Comparison of ENCODE assay signal across 10 cellular contexts in the genomic region with DNA sequence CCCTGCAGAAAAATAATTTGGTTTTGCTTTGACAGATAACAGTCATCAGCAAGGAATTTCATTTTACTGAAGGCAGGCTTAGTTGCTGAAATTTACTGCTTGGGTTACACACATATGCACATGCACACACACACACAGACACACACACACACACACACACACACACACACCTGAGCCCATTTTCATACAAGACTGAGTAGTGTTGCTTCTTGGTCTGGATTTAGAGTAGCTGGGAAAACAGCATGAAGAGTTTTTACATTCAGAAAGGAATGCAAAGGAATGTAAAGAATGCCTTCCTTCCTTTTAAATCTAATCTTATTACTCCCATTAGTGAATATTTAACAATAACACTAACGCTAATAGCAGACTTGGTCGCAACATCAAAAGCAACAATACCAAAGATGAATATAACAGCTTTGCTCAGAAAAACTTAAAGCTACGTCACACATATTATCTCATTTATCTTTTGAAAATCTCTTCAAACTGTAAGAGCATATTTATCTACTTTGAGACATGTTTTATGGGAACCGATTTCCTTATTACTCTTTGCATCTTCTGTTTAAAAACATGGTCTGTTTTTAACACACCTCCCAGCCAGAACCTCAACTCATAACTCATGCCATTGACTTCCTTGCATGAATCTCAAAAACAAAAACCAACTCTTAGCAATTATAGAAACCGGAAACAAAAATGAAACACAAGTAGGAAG. TPM values are rescaled to one million over a fixed set of nuclear protein-coding genes. Genes with fewer than 3 reads are reported as not detected.
DNase-seq lines count a peak whose midpoint lies in the region; ATAC-seq, FAIRE-seq and TF ChIP-seq lines count a peak whose summit lies in the region.
"Had no signal": no experiment of that assay in that cellular context is flagged by ENCODE, and none has a peak within 500 bp of the region (broad histone marks: within the 10 kb centered on the region; RNA-seq: fewer than 3 reads in every experiment).

No MANE protein-coding gene starts in this region.

- ATAC-seq in thoracic aorta (ENCODE audit: insufficient number of reproducible peaks, low FRiP score, low read depth) (no peak), HG03439 (IDR thresholded peaks at IDR 0.05; ENCODE audit: unreplicated experiment) (no peak)

- intact Hi-C loops in activated naive CD4-positive, alpha-beta T cell treated with anti-CD3 and anti-CD28 coated beads for 36 hours (cut with micrococcal nuclease) = loop anchor here (1.0 kb wide), 3 partner anchors 13 to 40 kb away; no protein-coding TSS in a partner anchor
- intact Hi-C loops in endothelial cell of umbilical vein (cut with micrococcal nuclease) = loop anchor here (1.0 to 5.0 kb wide), 4 partner anchors 13 to 844 kb away; no protein-coding TSS in a partner anchor

- peaks cover 13% of the 10 kb centered on the region for H3K79me2 ChIP-seq in endothelial cell of umbilical vein (ENCODE audit: control insufficient read depth, insufficient read depth, low read length)

- H3K36me3 ChIP-seq in endothelial cell of umbilical vein (ENCODE audit: control insufficient read depth in 2 of 2, extremely low read depth in 1 of 2, insufficient read depth in 2 of 2, low read length in 2 of 2) (no peaks in the 10 kb centered on the region), thoracic aorta (no peaks in the 10 kb centered on the region)

- H3K4me1 Mint-ChIP-seq in activated naive CD4-positive, alpha-beta T cell treated with anti-CD3 and anti-CD28 coated beads for 36 hours (ENCODE audit: low read depth) = peaks cover 89% of the 10 kb centered on the region

- no peaks in the 10 kb centered on the region for H3K27me3 Mint-ChIP-seq in activated naive CD4-positive, alpha-beta T cell treated with anti-CD3 and anti-CD28 coated beads for 36 hours (ENCODE audit: low read depth)

- H3K27ac Mint-ChIP-seq in activated naive CD4-positive, alpha-beta T cell treated with anti-CD3 and anti-CD28 coated beads for 36 hours = peak overlapping the region; percentile 74

- H3K9me3 ChIP-seq in endothelial cell of umbilical vein (replicated peaks; ENCODE audit: control insufficient read depth, insufficient read depth, low read length) (no peaks in the 10 kb centered on the region), thoracic aorta (no peaks in the 10 kb centered on the region)

- TF ChIP-seq CTCF in endothelial cell of umbilical vein (IDR thresholded peaks at IDR 0.05; ENCODE audit: extremely low read depth in 1 of 2, insufficient read depth in 1 of 2, low read depth in 1 of 2, low read length in 2 of 2) (no peak), thoracic aorta (IDR thresholded peaks at IDR 0.05) (no peak)

- peak overlapping the region; percentile 6 for H2AFZ ChIP-seq in endothelial cell of umbilical vein (ENCODE audit: low read depth, low read length)

- no peak for TF ChIP-seq POLR2A in endothelial cell of umbilical vein (IDR thresholded peaks at IDR 0.05; ENCODE audit: low read depth, low read length)

- no peaks in the 10 kb centered on the region for H4K20me1 ChIP-seq in endothelial cell of umbilical vein (replicated peaks; ENCODE audit: control insufficient read depth, extremely low read depth, insufficient read depth, low read length)

- no peaks in the 10 kb centered on the region for H3K9me1 ChIP-seq in endothelial cell of umbilical vein (replicated peaks; ENCODE audit: control insufficient read depth, extremely low read depth, insufficient read depth, low read length)

- no TSS peak for BruUV-seq in endothelial cell of umbilical vein (replicated peaks; lab: Mats Ljungman, UMichigan)

- peaks cover 37% of the 10 kb centered on the region for H3K36me3 Mint-ChIP-seq in activated naive CD4-positive, alpha-beta T cell treated with anti-CD3 and anti-CD28 coated beads for 36 hours (ENCODE audit: low read depth)

- H3K27ac ChIP-seq in endothelial cell of umbilical vein (ENCODE audit: insufficient read depth, low read depth, low read length) (peak overlapping the region; percentile 87), thoracic aorta (peak overlapping the region in 1 of 2 donors; percentile 58)
- H3K27ac ChIP-seq: KMS-11 had no signal

- no peak for DNase-seq in activated naive CD4-positive, alpha-beta T cell treated with anti-CD3 and anti-CD28 coated beads for 36 hours
- DNase-seq in activated naive CD4-positive, alpha-beta T cell (lab: John Stamatoyannopoulos, UW) = no peak
- peak; percentile 45 for DNase-seq in NAMALWA (ENCODE audit: low spot score)
- DNase-seq in endothelial cell of umbilical vein (ENCODE audit: low read depth, low spot score) = peak; percentile 87
- no peak for DNase-seq in thoracic aorta (ENCODE audit: low spot score)
- no peak for DNase-seq in middle frontal gyrus (ENCODE audit: extremely low spot score, low spot score)
- no peak for DNase-seq in NCI-H1105 (lab: John Stamatoyannopoulos, UW)
- DNase-seq: cerebellar nuclear complex had no signal

- no peaks in the 10 kb centered on the region for H3K27me3 ChIP-seq in endothelial cell of umbilical vein (ENCODE audit: control insufficient read depth in 2 of 2, insufficient read depth in 2 of 2, low read length in 2 of 2)
- no peaks in the 10 kb centered on the region for H3K27me3 ChIP-seq in thoracic aorta (replicated peaks; ENCODE audit: insufficient read depth)

- H3K4me1 ChIP-seq in endothelial cell of umbilical vein (ENCODE audit: control insufficient read depth, extremely low read depth, insufficient read depth, low read length) (peaks cover 76% of the 10 kb centered on the region), thoracic aorta (ENCODE audit: control insufficient read depth in 1 of 2, low read depth in 2 of 2) (peaks cover 19 to 65% of the 10 kb centered on the region in 2 donors)

- H3K4me3 ChIP-seq in endothelial cell of umbilical vein (replicated peaks in 1 of 3; ENCODE audit: insufficient read depth in 1 of 3, low read depth in 1 of 3, low read length in 3 of 3) = peak overlapping the region in 1 of 3 experiments; percentile 49
- peak overlapping the region; percentile 26 for H3K4me3 ChIP-seq in thoracic aorta

- H3K9ac ChIP-seq in endothelial cell of umbilical vein (replicated peaks; ENCODE audit: extremely low read depth, insufficient read depth, low read length) = peak overlapping the region; percentile 68
- H3K9ac ChIP-seq: KMS-11 had no signal

- FAIRE-seq in endothelial cell of umbilical vein (lab: Jason Lieb, UNC) = peak; percentile 76

- peak overlapping the region; percentile 7 for H3K4me3 Mint-ChIP-seq in activated naive CD4-positive, alpha-beta T cell treated with anti-CD3 and anti-CD28 coated beads for 36 hours

- peaks cover 2% of the 10 kb centered on the region for H3K9me3 Mint-ChIP-seq in activated naive CD4-positive, alpha-beta T cell treated with anti-CD3 and anti-CD28 coated beads for 36 hours

- CTCF ChIA-PET in activated naive CD4-positive, alpha-beta T cell treated with anti-CD3 and anti-CD28 coated beads for 36 hours (lab: Charles Lee) = interaction anchor here (0.7 to 1.6 kb wide), 2 partner anchors 31 to 61 kb away, joined by 3 to 11 read pairs; no protein-coding TSS in a partner anchor
- CTCF ChIA-PET in endothelial cell of umbilical vein (lab: Charles Lee) = interaction anchor here (0.6 to 1.9 kb wide), 7 partner anchors 12 to 213 kb away, joined by 3 to 8 read pairs (median 4); no protein-coding TSS in a partner anchor

- H3K4me2 ChIP-seq in endothelial cell of umbilical vein (ENCODE audit: insufficient read depth, low read length) = peak overlapping the region; percentile 94
- H3K4me2 ChIP-seq: KMS-11 had no signal

- POLR2A ChIA-PET in endothelial cell of umbilical vein (lab: Charles Lee) = no interaction called here

- dilution Hi-C loops in endothelial cell of umbilical vein (cut with MboI; ENCODE audit: extremely low pct_ligation_motif_present, low sequenced_read_pairs) = no loop called here

TF ChIP-seq in endothelial cell of umbilical vein, 7 proteins besides CTCF, POLR2A, EP300 and RAD21:
- TF ChIP-seq MYC (IDR thresholded peaks at IDR 0.05; ENCODE audit: low read depth, low read length) (no peak), JUN (IDR thresholded peaks at IDR 0.05; ENCODE audit: borderline replicate concordance, insufficient read depth, insufficient read length, low read depth) (no peak), GATA2 (IDR thresholded peaks at IDR 0.05; ENCODE audit: insufficient read depth, insufficient read length, low read depth, low read length) (no peak), FOS (IDR thresholded peaks at IDR 0.05; ENCODE audit: borderline replicate concordance, insufficient read depth, low read length) (no peak), EZH2 (IDR thresholded peaks at IDR 0.05; ENCODE audit: borderline replicate concordance, low read depth, low read length, severe bottlenecking) (no peak), POLR2AphosphoS5 (IDR thresholded peaks at IDR 0.05; ENCODE audit: insufficient read depth, low read depth, low read length) (no peak)
- TF ChIP-seq, protein P1, sequence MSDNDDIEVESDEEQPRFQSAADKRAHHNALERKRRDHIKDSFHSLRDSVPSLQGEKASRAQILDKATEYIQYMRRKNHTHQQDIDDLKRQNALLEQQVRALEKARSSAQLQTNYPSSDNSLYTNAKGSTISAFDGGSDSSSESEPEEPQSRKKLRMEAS (IDR thresholded peaks at IDR 0.05; ENCODE audit: insufficient read depth, insufficient read length) = no peak
TF ChIP-seq in endothelial cell of umbilical vein: peak in this region for 0.

RNA-seq across cellular contexts. Expression of a gene that starts 32.5 kb away (rescaled TPM):
- 100 to 1,000 TPM in 1 of 2 experiments, 10 to 100 TPM in 1; 95.9 to 109 TPM for total RNA-seq in activated naive CD4-positive, alpha-beta T cell treated with anti-CD3 and anti-CD28 coated beads for 36 hours
- total RNA-seq in endothelial cell of umbilical vein = 43.3 and 45.1 TPM in 2 replicates
- polyA plus RNA-seq in endothelial cell of umbilical vein = 40.2 and 40.3 TPM in 2 replicates
- polyA plus RNA-seq in endothelial cell of umbilical vein (2011; cell fraction: cytosol; rRNA removed) = 43.9 and 50.2 TPM in 2 replicates
- polyA plus RNA-seq in endothelial cell of umbilical vein (2011; cell fraction: nucleus; rRNA removed) = 34.8 and 38.6 TPM in 2 replicates
- 32.9 and 37.2 TPM in 2 replicates for polyA plus RNA-seq in endothelial cell of umbilical vein (2012)
- 41.8 and 43.3 TPM in 2 replicates for polyA minus RNA-seq in endothelial cell of umbilical vein
- not detected for polyA minus RNA-seq in endothelial cell of umbilical vein (2011; cell fraction: cytosol; rRNA and poly(A)+ RNA removed)
- polyA minus RNA-seq in endothelial cell of umbilical vein (2011; cell fraction: nucleus; rRNA and poly(A)+ RNA removed) = 48.8 and 59.0 TPM in 2 replicates
- total RNA-seq in thoracic aorta = 100 to 1,000 TPM in 1 of 2 donors, 10 to 100 TPM in 1; 69.7 to 108 TPM

Comparison
In these comparisons a context has a peak if more than half of its experiments do, and no peak if none do; other contexts are left out.
1. DNase-seq: peak in NAMALWA (single experiment) and endothelial cell of umbilical vein (single experiment); none in activated naive CD4-positive, alpha-beta T cell treated with anti-CD3 and anti-CD28 coated beads for 36 hours (single experiment), activated naive CD4-positive, alpha-beta T cell (0 of 4), thoracic aorta (single experiment), middle frontal gyrus (single experiment) and NCI-H1105 (single experiment).